Comparison of ENCODE assay signal across 8 cellular contexts in the genomic region with DNA sequence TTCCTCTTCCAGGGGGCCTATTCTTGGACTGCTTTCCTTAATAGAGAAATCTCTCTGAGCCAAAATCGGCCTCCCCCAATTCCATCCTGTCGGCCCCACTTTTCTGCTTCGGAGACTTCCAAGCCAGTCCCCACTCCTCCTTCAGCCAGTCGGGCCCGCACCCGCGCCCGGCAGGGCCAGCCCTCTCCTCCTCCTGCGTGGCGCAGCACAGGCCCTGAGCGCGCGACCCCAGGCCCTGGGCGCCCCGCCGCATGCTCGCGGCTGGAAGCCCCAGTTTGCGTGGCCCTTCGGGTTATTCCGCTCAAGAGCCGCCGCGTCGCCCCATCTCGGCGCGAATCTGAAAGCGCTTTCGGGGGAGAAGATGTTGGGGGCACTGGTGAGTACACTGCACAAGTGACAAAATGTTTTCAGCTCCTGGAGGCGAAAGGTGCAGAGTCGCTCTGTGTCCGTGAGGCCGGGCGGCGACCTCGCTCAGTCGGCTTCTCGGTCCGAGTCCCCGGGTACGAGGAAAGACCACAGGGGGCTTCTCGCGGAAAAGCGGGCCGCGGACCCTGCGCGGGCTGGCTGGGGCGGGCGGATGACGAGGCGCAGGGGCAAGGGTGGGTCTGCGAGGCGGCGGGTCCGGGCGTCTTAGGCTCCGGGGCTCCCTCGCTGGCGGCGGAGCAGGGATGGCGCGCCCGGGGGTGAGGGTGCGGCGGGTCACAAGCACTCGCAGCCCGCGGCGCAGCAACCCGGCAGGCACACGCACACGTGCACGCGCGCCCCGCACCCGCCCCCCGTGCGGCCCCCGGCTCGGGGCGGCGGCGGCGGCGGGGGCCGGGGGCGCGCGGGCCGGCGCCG. TPM values are rescaled to one million over a fixed set of nuclear protein-coding genes. Genes with fewer than 3 reads are reported as not detected.
DNase-seq lines count a peak whose midpoint lies in the region; ATAC-seq lines count a peak whose summit lies in the region.

A gene with protein sequence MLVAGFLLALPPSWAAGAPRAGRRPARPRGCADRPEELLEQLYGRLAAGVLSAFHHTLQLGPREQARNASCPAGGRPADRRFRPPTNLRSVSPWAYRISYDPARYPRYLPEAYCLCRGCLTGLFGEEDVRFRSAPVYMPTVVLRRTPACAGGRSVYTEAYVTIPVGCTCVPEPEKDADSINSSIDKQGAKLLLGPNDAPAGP (plus strand): TSS at position 755 of the 840 bp plus-strand sequence. CDS start 303 bp downstream, outside the sequence.

- H3K4ac ChIP-seq in mesendoderm (ENCODE audit: low read depth, low read length): no peak within 1 kb of the TSS

- ATAC-seq in GM19397 (IDR thresholded peaks at IDR 0.05; ENCODE audit: unreplicated experiment) (peak; percentile 22), HG03521 (IDR thresholded peaks at IDR 0.05; ENCODE audit: unreplicated experiment) (peak; percentile 23)

- H3K4me2 ChIP-seq in mesendoderm (ENCODE audit: low read length): peak within 1 kb of the TSS; percentile 76

- H2AK5ac ChIP-seq in mesendoderm (ENCODE audit: low read length): no peak within 1 kb of the TSS

- no peak within 1 kb of the TSS for H3K27ac ChIP-seq in mesendoderm (ENCODE audit: low read depth, low read length)
- H3K27ac ChIP-seq in stomach smooth muscle (ENCODE audit: low read length): peak within 1 kb of the TSS; percentile 37

- H3K27me3 ChIP-seq in mesendoderm (ENCODE audit: insufficient read depth, low read length, poor library complexity): peaks cover 6% of the 10 kb centered on the region
- H3K27me3 ChIP-seq in stomach smooth muscle (ENCODE audit: control insufficient read depth in 1 of 2, insufficient read depth in 2 of 2, low read length in 2 of 2): no peaks in the 10 kb centered on the region

- H3K56ac ChIP-seq in mesendoderm (ENCODE audit: low read length): peak within 1 kb of the TSS; percentile 67

- no peaks in the 10 kb centered on the region for H3K79me1 ChIP-seq in mesendoderm (ENCODE audit: low read length)

- H3K18ac ChIP-seq in mesendoderm (ENCODE audit: low read length): peak within 1 kb of the TSS; percentile 69

- DNase-seq in COR-L47 (lab: John Stamatoyannopoulos, UW) (peak; percentile 23), ecto neural progenitor cell (ENCODE audit: low spot score) (peak; percentile 72), mesendoderm (no peak), NCI-H510A (lab: John Stamatoyannopoulos, UW) (no peak)
- peak in 3 of 4 experiments; percentile 14 to 17 (median 15) for DNase-seq in activated CD4-positive, CD25-positive, alpha-beta regulatory T cell (lab: John Stamatoyannopoulos, UW)

- H4K5ac ChIP-seq in mesendoderm (ENCODE audit: low read length): no peak within 1 kb of the TSS

- H2BK15ac ChIP-seq in mesendoderm (replicated peaks; ENCODE audit: low read depth): no peak within 1 kb of the TSS

- H3K36me3 ChIP-seq in mesendoderm (ENCODE audit: control insufficient read depth, insufficient read depth, low read length): no peaks in the 10 kb centered on the region
- H3K36me3 ChIP-seq in stomach smooth muscle (ENCODE audit: control insufficient read depth in 2 of 2, insufficient read depth in 2 of 2, low read length in 2 of 2): no peaks in the 10 kb centered on the region

- peak within 1 kb of the TSS; percentile 64 for H3K9ac ChIP-seq in mesendoderm (ENCODE audit: low read length)
- H3K9ac ChIP-seq in stomach smooth muscle (ENCODE audit: low read length in 2 of 2): peak within 1 kb of the TSS; percentile 68 to 72

- H4K8ac ChIP-seq in mesendoderm (ENCODE audit: low read depth, low read length): no peak within 1 kb of the TSS

- no peaks in the 10 kb centered on the region for H3K4me1 ChIP-seq in mesendoderm (ENCODE audit: control insufficient read depth, low read depth, low read length)
- H3K4me1 ChIP-seq in stomach smooth muscle (ENCODE audit: control insufficient read depth, insufficient read depth, low read length): peaks cover 13% of the 10 kb centered on the region

- H2BK5ac ChIP-seq in mesendoderm (ENCODE audit: low read length): no peak within 1 kb of the TSS

- H3K79me2 ChIP-seq in mesendoderm (ENCODE audit: control insufficient read depth, insufficient read depth, low read length): no peaks in the 10 kb centered on the region

- no peak within 1 kb of the TSS for H2BK120ac ChIP-seq in mesendoderm (ENCODE audit: low read depth, low read length)

- H3K4me3 ChIP-seq in mesendoderm (ENCODE audit: low read length) (peak within 1 kb of the TSS; percentile 12), stomach smooth muscle (ENCODE audit: low read length in 2 of 2) (peak within 1 kb of the TSS; percentile 80 to 83)

- H3K23ac ChIP-seq in mesendoderm (ENCODE audit: low read length): no peak within 1 kb of the TSS

- no CpG with 5 or more reads among the region's 95 CpGs for WGBS in mesendoderm (ENCODE audit: extremely low coverage, insufficient coverage, low lambda C conversion rate)

- no peaks in the 10 kb centered on the region for H3K9me3 ChIP-seq in stomach smooth muscle (ENCODE audit: control insufficient read depth in 2 of 2, low read length in 2 of 2)

RNA-seq across cellular contexts. Expression of the gene that starts here (rescaled TPM):
- 0.66 TPM for polyA plus RNA-seq in mesendoderm (2013, experiment 1 of 2)
- polyA plus RNA-seq in mesendoderm (2013, experiment 2 of 2): 0.56 TPM

Comparison
In these comparisons a context has a peak if more than half of its experiments do, and no peak if none do; other contexts are left out.
1. DNase-seq: peak in COR-L47 (single experiment), activated CD4-positive, CD25-positive, alpha-beta regulatory T cell (3 of 4) and ecto neural progenitor cell (single experiment); none in mesendoderm (single experiment) and NCI-H510A (single experiment).